In the genomic region with DNA sequence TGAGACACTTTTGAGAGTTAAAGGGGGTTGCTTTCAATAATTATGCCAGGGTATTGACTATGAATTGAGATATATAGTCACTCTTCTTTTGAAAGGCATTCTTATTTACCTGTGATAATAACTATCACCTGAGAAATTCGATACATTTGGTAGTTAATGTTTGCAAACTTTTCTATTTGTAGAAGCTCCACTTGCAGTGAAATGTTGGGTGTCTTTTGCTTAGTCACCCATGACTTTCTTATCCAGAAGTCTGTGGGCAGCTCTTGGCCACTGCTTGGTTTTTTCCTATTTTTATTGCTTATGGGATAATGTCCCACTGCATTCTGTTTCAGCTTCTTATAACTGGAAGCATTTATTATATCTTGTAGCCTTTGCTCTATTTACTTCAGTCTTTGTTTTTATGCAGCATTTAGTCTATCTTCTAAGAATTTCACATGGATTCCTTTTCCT, we compare ENCODE assay signal across 16 cellular contexts.
DNase-seq lines count a peak whose midpoint lies in the region; ATAC-seq and TF ChIP-seq lines count a peak whose summit lies in the region.
"Had no signal": no experiment of that assay in that cellular context is flagged by ENCODE, and none has a peak within 500 bp of the region (broad histone marks: within the 10 kb centered on the region; RNA-seq: fewer than 3 reads in every experiment).

No MANE protein-coding gene starts in this region.

- no peak for ATAC-seq in stimulated activated naive CD8-positive, alpha-beta T cell treated with anti-CD3 and anti-CD28 coated beads, Interleukin-15, amount 100 ng/mL, for 72 hours
- no peak for ATAC-seq in HG03521 (IDR thresholded peaks at IDR 0.05; ENCODE audit: unreplicated experiment)
- ATAC-seq: HCT116 had no signal

- H3K4me3 Mint-ChIP-seq in stimulated activated naive CD8-positive, alpha-beta T cell treated with anti-CD3 and anti-CD28 coated beads, Interleukin-15, Interleukin-2, amounts not matched to agents 100 ng/mL and 50 ng/mL, for 24 hours, result peak overlapping the region; percentile 43
- no peak overlapping the region for H3K4me3 Mint-ChIP-seq in stimulated activated naive CD8-positive, alpha-beta T cell treated with anti-CD3 and anti-CD28 coated beads, Interleukin-15, amount 100 ng/mL, for 72 hours

- peak overlapping the region; percentile 19; the same call in 1 of the 2 replicates for H3K27ac ChIP-seq in VCaP
- H3K27ac ChIP-seq: adrenal gland, sigmoid colon had no signal

- peaks cover 36% of the 10 kb centered on the region for H3K4me1 Mint-ChIP-seq in stimulated activated naive CD8-positive, alpha-beta T cell treated with anti-CD3 and anti-CD28 coated beads, Interleukin-15, Interleukin-2, amounts not matched to agents 100 ng/mL and 50 ng/mL, for 24 hours (ENCODE audit: low read depth)
- peaks cover 31% of the 10 kb centered on the region for H3K4me1 Mint-ChIP-seq in stimulated activated naive CD8-positive, alpha-beta T cell treated with anti-CD3 and anti-CD28 coated beads, Interleukin-15, amount 100 ng/mL, for 72 hours

- H3K27me3 Mint-ChIP-seq in stimulated activated naive CD8-positive, alpha-beta T cell treated with anti-CD3 and anti-CD28 coated beads, Interleukin-15, Interleukin-2, amounts not matched to agents 100 ng/mL and 50 ng/mL, for 24 hours, result no peaks in the 10 kb centered on the region
- H3K27me3 Mint-ChIP-seq in stimulated activated naive CD8-positive, alpha-beta T cell treated with anti-CD3 and anti-CD28 coated beads, Interleukin-15, amount 100 ng/mL, for 72 hours, result no peaks in the 10 kb centered on the region

- no peak for DNase-seq in stimulated activated naive CD8-positive, alpha-beta T cell treated with anti-CD3 and anti-CD28 coated beads, Interleukin-15, amount 100 ng/mL, for 72 hours
- peak; percentile 13 for DNase-seq in hepatic stellate cell (ENCODE audit: low spot score)
- no peak for DNase-seq in HPDE6-E6E7 (ENCODE audit: extremely low spot score)
- no peak for DNase-seq in nucleus accumbens (lab: John Stamatoyannopoulos, UW)
- DNase-seq in globus pallidus (ENCODE audit: low spot score), result no peak
- DNase-seq: adrenal gland, C1 segment of cervical spinal cord, KBM-7, midbrain, Peyer's patch, sigmoid colon, T1000 had no signal

- TF ChIP-seq CTCF in VCaP (conservative IDR thresholded peaks at IDR 0.05), result no peak

- H3K27ac Mint-ChIP-seq in stimulated activated naive CD8-positive, alpha-beta T cell treated with anti-CD3 and anti-CD28 coated beads, Interleukin-15, Interleukin-2, amounts not matched to agents 100 ng/mL and 50 ng/mL, for 24 hours, result no peak overlapping the region
- no peak overlapping the region for H3K27ac Mint-ChIP-seq in stimulated activated naive CD8-positive, alpha-beta T cell treated with anti-CD3 and anti-CD28 coated beads, Interleukin-15, amount 100 ng/mL, for 72 hours

- peaks cover 13% of the 10 kb centered on the region for H3K36me3 Mint-ChIP-seq in stimulated activated naive CD8-positive, alpha-beta T cell treated with anti-CD3 and anti-CD28 coated beads, Interleukin-15, Interleukin-2, amounts not matched to agents 100 ng/mL and 50 ng/mL, for 24 hours (ENCODE audit: low read depth)

- no peaks in the 10 kb centered on the region for H3K9me3 Mint-ChIP-seq in stimulated activated naive CD8-positive, alpha-beta T cell treated with anti-CD3 and anti-CD28 coated beads, Interleukin-15, Interleukin-2, amounts not matched to agents 100 ng/mL and 50 ng/mL, for 24 hours
- H3K9me3 Mint-ChIP-seq in stimulated activated naive CD8-positive, alpha-beta T cell treated with anti-CD3 and anti-CD28 coated beads, Interleukin-15, amount 100 ng/mL, for 72 hours, result no peaks in the 10 kb centered on the region
